ENCODE assay signal across 1 cellular context in the genomic region with DNA sequence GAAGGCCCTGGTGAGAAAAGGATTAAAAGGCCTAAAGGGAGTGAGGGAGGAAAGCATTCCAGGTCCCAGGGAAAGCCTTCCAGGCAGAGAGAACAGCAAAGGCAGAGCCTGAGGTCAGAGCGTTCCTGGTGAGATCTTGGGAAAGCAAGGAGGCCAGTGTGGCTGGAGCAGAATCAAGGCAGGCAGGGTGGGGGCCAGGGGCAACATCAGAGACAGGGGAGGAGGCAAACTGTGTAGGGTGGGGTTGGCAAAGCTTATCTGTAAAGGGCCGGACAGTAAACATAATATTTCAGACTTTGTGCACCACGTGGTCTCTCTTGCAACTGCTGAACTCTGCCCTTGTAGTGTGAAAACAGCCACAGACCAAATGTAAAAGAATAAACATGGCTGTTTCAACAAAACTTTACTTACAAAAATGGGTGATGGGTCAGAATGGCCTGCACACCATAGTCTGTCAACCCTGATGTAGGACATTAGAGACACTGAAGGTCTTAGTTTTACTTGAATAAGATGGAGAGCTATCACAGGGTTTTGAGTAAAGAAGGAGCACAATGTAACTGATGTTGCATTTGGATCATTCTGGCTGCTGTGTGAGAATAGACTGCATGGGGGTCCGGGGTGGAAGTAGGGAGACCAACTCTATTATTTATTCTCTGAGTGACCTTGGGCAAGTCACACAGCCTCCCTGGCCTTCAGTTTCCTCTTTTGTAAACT.
TF ChIP-seq lines count a peak whose summit lies in the region.

No MANE protein-coding gene starts in this region.

TF ChIP-seq in K562, 482 proteins besides CTCF, POLR2A, EP300 and RAD21 (continues in another document):
- TF ChIP-seq SP2 (IDR thresholded peaks at IDR 0.05; ENCODE audit: extremely low read depth, low read depth, low read length, poor library complexity, severe bottlenecking) = no peak
- peak; percentile 38 for TF ChIP-seq NFIC (IDR thresholded peaks at IDR 0.05)
- no peak for TF ChIP-seq HCFC1 (IDR thresholded peaks at IDR 0.05; ENCODE audit: low read depth, low read length)
- peak; percentile 44; the same call in 1 of the 2 replicates for TF ChIP-seq ESRRA (IDR thresholded peaks at IDR 0.05; ENCODE audit: borderline replicate concordance, low read depth)
- no peak for TF ChIP-seq STAG1 (CRISPR knock-in tag; IDR thresholded peaks at IDR 0.05; ENCODE audit: borderline replicate concordance)
- no peak for TF ChIP-seq POLR3G (IDR thresholded peaks at IDR 0.05; ENCODE audit: extremely low read depth, insufficient read length, insufficient replicate concordance)
- TF ChIP-seq NRF1 (conservative IDR thresholded peaks at IDR 0.05 in 1 of 2, IDR thresholded peaks at IDR 0.05 in 1 of 2) = peak in 1 of 2 experiments; percentile 23; a peak in 2 of 4 replicates
- TF ChIP-seq FOS (IDR thresholded peaks at IDR 0.05; ENCODE audit: extremely low read depth, insufficient read length) = no peak
- TF ChIP-seq ZNF512 (tag; IDR thresholded peaks at IDR 0.05) = no peak
- TF ChIP-seq PRDM10 (IDR thresholded peaks at IDR 0.05; ENCODE audit: partially characterized antibody) = peak; percentile 18
- 0 out of 2 replicates have a peak, but pooled peaks have one; percentile 60 for TF ChIP-seq FOXJ2 (tag; IDR thresholded peaks at IDR 0.05)
- no peak for TF ChIP-seq THAP7 (CRISPR knock-in tag; IDR thresholded peaks at IDR 0.05)
- 0 out of 2 replicates have a peak, but pooled peaks have one; percentile 54 for TF ChIP-seq ZNF644 (tag; IDR thresholded peaks at IDR 0.05; ENCODE audit: low read depth)
- TF ChIP-seq ZZZ3 (IDR thresholded peaks at IDR 0.05) = no peak
- TF ChIP-seq RBBP5 (IDR thresholded peaks at IDR 0.05; ENCODE audit: borderline replicate concordance, insufficient read depth, low read length, poor library complexity, severe bottlenecking) = peak; percentile 76
- TF ChIP-seq, protein P1, sequence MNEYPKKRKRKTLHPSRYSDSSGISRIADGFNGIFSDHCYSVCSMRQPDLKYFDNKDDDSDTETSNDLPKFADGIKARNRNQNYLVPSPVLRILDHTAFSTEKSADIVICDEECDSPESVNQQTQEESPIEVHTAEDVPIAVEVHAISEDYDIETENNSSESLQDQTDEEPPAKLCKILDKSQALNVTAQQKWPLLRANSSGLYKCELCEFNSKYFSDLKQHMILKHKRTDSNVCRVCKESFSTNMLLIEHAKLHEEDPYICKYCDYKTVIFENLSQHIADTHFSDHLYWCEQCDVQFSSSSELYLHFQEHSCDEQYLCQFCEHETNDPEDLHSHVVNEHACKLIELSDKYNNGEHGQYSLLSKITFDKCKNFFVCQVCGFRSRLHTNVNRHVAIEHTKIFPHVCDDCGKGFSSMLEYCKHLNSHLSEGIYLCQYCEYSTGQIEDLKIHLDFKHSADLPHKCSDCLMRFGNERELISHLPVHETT (CRISPR knock-in tag; conservative IDR thresholded peaks at IDR 0.05 in 1 of 2, IDR thresholded peaks at IDR 0.05 in 1 of 2) = no peak
- TF ChIP-seq MAZ (CRISPR knock-in tag; conservative IDR thresholded peaks at IDR 0.05 in 1 of 2, IDR thresholded peaks at IDR 0.05 in 1 of 2) = peak; percentile 32 to 52; a peak in 2 of 4 replicates
- no peak for TF ChIP-seq ZNF217 (CRISPR knock-in tag; IDR thresholded peaks at IDR 0.05)
- no peak for TF ChIP-seq MEF2D (tag; conservative IDR thresholded peaks at IDR 0.05; ENCODE audit: low read depth)
- TF ChIP-seq GATAD2A (IDR thresholded peaks at IDR 0.05) = 0 out of 2 replicates have a peak, but pooled peaks have one; percentile 51
- no peak; the same call in 1 of the 2 replicates for TF ChIP-seq SMAD4 (CRISPR knock-in tag; conservative IDR thresholded peaks at IDR 0.05)
- TF ChIP-seq ZFPM2 (CRISPR knock-in tag; IDR thresholded peaks at IDR 0.05) = no peak
- no peak for TF ChIP-seq HDAC3 (IDR thresholded peaks at IDR 0.05; ENCODE audit: borderline replicate concordance, partially characterized antibody)
- peak; percentile 90 for TF ChIP-seq L3MBTL2 (IDR thresholded peaks at IDR 0.05)
- TF ChIP-seq MAFF (IDR thresholded peaks at IDR 0.05; ENCODE audit: low read length) = no peak
- no peak for TF ChIP-seq ZNF124 (CRISPR knock-in tag; IDR thresholded peaks at IDR 0.05)
- TF ChIP-seq TFAM (CRISPR knock-in tag; conservative IDR thresholded peaks at IDR 0.05) = no peak
- no peak for TF ChIP-seq FOXJ3 (CRISPR knock-in tag; IDR thresholded peaks at IDR 0.05)
- TF ChIP-seq ZNF347 (CRISPR knock-in tag; IDR thresholded peaks at IDR 0.05; ENCODE audit: low read depth) = no peak
- no peak for TF ChIP-seq ZNF311 (CRISPR knock-in tag; IDR thresholded peaks at IDR 0.05)
- 0 out of 2 replicates have a peak, but pooled peaks have one; percentile 53 for TF ChIP-seq ZKSCAN8 (CRISPR knock-in tag; IDR thresholded peaks at IDR 0.05)
- TF ChIP-seq ZNF146 (CRISPR knock-in tag; IDR thresholded peaks at IDR 0.05; ENCODE audit: unreplicated experiment) = no peak
- TF ChIP-seq DPF2 (IDR thresholded peaks at IDR 0.05) = peak; percentile 92
- TF ChIP-seq POLR2AphosphoS2 (IDR thresholded peaks at IDR 0.05; ENCODE audit: low read length) = no peak
- TF ChIP-seq CXXC5 (CRISPR knock-in tag; IDR thresholded peaks at IDR 0.05) = peak; percentile 52; the same call in 1 of the 2 replicates
- no peak for TF ChIP-seq RBFOX2 (IDR thresholded peaks at IDR 0.05; ENCODE audit: low read depth, low read length)
- TF ChIP-seq, protein P2, sequence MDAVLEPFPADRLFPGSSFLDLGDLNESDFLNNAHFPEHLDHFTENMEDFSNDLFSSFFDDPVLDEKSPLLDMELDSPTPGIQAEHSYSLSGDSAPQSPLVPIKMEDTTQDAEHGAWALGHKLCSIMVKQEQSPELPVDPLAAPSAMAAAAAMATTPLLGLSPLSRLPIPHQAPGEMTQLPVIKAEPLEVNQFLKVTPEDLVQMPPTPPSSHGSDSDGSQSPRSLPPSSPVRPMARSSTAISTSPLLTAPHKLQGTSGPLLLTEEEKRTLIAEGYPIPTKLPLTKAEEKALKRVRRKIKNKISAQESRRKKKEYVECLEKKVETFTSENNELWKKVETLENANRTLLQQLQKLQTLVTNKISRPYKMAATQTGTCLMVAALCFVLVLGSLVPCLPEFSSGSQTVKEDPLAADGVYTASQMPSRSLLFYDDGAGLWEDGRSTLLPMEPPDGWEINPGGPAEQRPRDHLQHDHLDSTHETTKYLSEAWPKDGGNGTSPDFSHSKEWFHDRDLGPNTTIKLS (IDR thresholded peaks at IDR 0.05; ENCODE audit: borderline replicate concordance, low read depth) = no peak
- TF ChIP-seq HMGXB4 (CRISPR knock-in tag; IDR thresholded peaks at IDR 0.05) = no peak
- no peak for TF ChIP-seq ZNF507 (tag; conservative IDR thresholded peaks at IDR 0.05)
- TF ChIP-seq, protein P3, sequence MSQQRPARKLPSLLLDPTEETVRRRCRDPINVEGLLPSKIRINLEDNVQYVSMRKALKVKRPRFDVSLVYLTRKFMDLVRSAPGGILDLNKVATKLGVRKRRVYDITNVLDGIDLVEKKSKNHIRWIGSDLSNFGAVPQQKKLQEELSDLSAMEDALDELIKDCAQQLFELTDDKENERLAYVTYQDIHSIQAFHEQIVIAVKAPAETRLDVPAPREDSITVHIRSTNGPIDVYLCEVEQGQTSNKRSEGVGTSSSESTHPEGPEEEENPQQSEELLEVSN (IDR thresholded peaks at IDR 0.05; ENCODE audit: borderline replicate concordance in 1 of 2, extremely low read depth in 1 of 2, insufficient read depth in 1 of 2, insufficient read length in 1 of 2, low read depth in 1 of 2, low read length in 1 of 2, poor library complexity in 1 of 2, severe bottlenecking in 1 of 2) = peak; percentile 49 to 61
- TF ChIP-seq, protein P4, sequence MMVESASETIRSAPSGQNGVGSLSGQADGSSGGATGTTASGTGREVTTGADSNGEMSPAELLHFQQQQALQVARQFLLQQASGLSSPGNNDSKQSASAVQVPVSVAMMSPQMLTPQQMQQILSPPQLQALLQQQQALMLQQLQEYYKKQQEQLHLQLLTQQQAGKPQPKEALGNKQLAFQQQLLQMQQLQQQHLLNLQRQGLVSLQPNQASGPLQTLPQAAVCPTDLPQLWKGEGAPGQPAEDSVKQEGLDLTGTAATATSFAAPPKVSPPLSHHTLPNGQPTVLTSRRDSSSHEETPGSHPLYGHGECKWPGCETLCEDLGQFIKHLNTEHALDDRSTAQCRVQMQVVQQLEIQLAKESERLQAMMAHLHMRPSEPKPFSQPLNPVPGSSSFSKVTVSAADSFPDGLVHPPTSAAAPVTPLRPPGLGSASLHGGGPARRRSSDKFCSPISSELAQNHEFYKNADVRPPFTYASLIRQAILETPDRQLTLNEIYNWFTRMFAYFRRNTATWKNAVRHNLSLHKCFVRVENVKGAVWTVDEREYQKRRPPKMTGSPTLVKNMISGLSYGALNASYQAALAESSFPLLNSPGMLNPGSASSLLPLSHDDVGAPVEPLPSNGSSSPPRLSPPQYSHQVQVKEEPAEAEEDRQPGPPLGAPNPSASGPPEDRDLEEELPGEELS (CRISPR knock-in tag; IDR thresholded peaks at IDR 0.05; ENCODE audit: borderline replicate concordance) = no peak
- TF ChIP-seq ZNF408 (CRISPR knock-in tag; IDR thresholded peaks at IDR 0.05; ENCODE audit: low read depth) = no peak
- TF ChIP-seq KDM4B (IDR thresholded peaks at IDR 0.05; ENCODE audit: borderline replicate concordance in 2 of 2, low read depth in 1 of 2) = no peak
